In genomic region chr12:96061864-96062453, GRCh38 we compare ENCODE assay signal across 8 cellular contexts. TPM values are rescaled to one million over a fixed set of nuclear protein-coding genes. Genes with fewer than 3 reads are reported as not detected.
DNase-seq lines count a peak whose midpoint lies in the region; ATAC-seq and TF ChIP-seq lines count a peak whose summit lies in the region.

No MANE protein-coding gene starts in this region.

- intact Hi-C loops in Caco-2 (cut with micrococcal nuclease; ENCODE audit: unreplicated experiment) = loop anchor here (1.0 to 2.0 kb wide), 5 partner anchors 31 to 454 kb away; partner anchors contain the start of gene CDK17
- intact Hi-C loops in Panc1 (cut with micrococcal nuclease; ENCODE audit: unreplicated experiment) = loop anchor here (1.0 to 2.0 kb wide), 4 partner anchors 71 to 454 kb away; no protein-coding TSS in a partner anchor

- H3K4me1 Mint-ChIP-seq in Caco-2 (ENCODE audit: low read depth, unreplicated experiment) = no peaks in the 10 kb centered on the region

- H3K27ac Mint-ChIP-seq in Caco-2 (ENCODE audit: unreplicated experiment) = no peak overlapping the region

- peak; percentile 93 for ATAC-seq in Panc1
- ATAC-seq in thoracic aorta (ENCODE audit: insufficient number of reproducible peaks, low FRiP score, low read depth) = peak; percentile 79

- no TSS peak for BruUV-seq in Caco-2 (replicated peaks; lab: Mats Ljungman, UMichigan)
- no TSS peak for BruUV-seq in Panc1 (replicated peaks; lab: Mats Ljungman, UMichigan)

- H3K27me3 Mint-ChIP-seq in Caco-2 (ENCODE audit: insufficient read depth, unreplicated experiment) = no peaks in the 10 kb centered on the region

- CTCF ChIA-PET in Caco-2 (lab: Charles Lee) = no interaction called here
- CTCF ChIA-PET in Panc1 (lab: Charles Lee) = no interaction called here

- TF ChIP-seq CTCF in Caco-2 (IDR thresholded peaks at IDR 0.05; ENCODE audit: insufficient read depth in 1 of 2, low read depth in 1 of 2, low read length in 1 of 2, severe bottlenecking in 1 of 2, unreplicated experiment in 1 of 2) (peak; percentile 78 to 85), GM20000 (IDR thresholded peaks at IDR 0.05; ENCODE audit: extremely low read depth, missing control alignments) (peak; percentile 64), Panc1 (IDR thresholded peaks at IDR 0.05) (peak; percentile 83), thoracic aorta (IDR thresholded peaks at IDR 0.05) (peak; percentile 79)

- no peaks in the 10 kb centered on the region for H3K9me3 ChIP-seq in Caco-2
- H3K9me3 ChIP-seq in Panc1 (ENCODE audit: control insufficient read depth, insufficient read depth, low read depth, low read length) = no peaks in the 10 kb centered on the region
- no peaks in the 10 kb centered on the region for H3K9me3 ChIP-seq in thoracic aorta

- peaks cover 6% of the 10 kb centered on the region for H3K36me3 Mint-ChIP-seq in Caco-2 (ENCODE audit: insufficient read depth, unreplicated experiment)

- no peak overlapping the region for H3K4me3 ChIP-seq in Caco-2 (ENCODE audit: low read depth, low read length)
- H3K4me3 ChIP-seq in Panc1 (ENCODE audit: low read depth in 2 of 2, low read length in 2 of 2) = no peak overlapping the region
- H3K4me3 ChIP-seq in thoracic aorta = no peak overlapping the region

- in situ Hi-C loops in Panc1 (cut with HindIII; ENCODE audit: low pct_unique_long_range_greater_than_20kb, low sequenced_read_pairs) = no loop called here

- DNase-seq in Caco-2 (peak; percentile 74 to 76), GM20000 (ENCODE audit: low spot score) (peak; percentile 73), HuH-7 (ENCODE audit: low spot score) (peak; percentile 50), Panc1 (ENCODE audit: low read depth, low spot score) (peak; percentile 64), fibroblast of the conjunctiva (ENCODE audit: low read depth) (peak; percentile 82), nucleus accumbens (lab: John Stamatoyannopoulos, UW) (peak in 40 of 56 donors; percentile 2 to 74 (median 22)), thoracic aorta (ENCODE audit: low spot score) (peak; percentile 63)
- peak; percentile 83 to 84 for DNase-seq in activated T-cell treated with anti-CD3 and anti-CD28 coated beads, Interleukin-2, amount 50 U/mL, for 48 hours

- H3K27me3 ChIP-seq in Caco-2 (replicated peaks; ENCODE audit: control insufficient read depth, insufficient read depth, low read length) = no peaks in the 10 kb centered on the region
- no peaks in the 10 kb centered on the region for H3K27me3 ChIP-seq in Panc1 (ENCODE audit: control insufficient read depth, insufficient read depth, low read length)
- no peaks in the 10 kb centered on the region for H3K27me3 ChIP-seq in thoracic aorta (replicated peaks; ENCODE audit: insufficient read depth)

- H3K36me3 ChIP-seq in Caco-2 (ENCODE audit: control insufficient read depth, insufficient read depth, low read length) = no peaks in the 10 kb centered on the region
- H3K36me3 ChIP-seq in Panc1 (ENCODE audit: control insufficient read depth, insufficient read depth, low read length) = no peaks in the 10 kb centered on the region
- no peaks in the 10 kb centered on the region for H3K36me3 ChIP-seq in thoracic aorta

- H3K27ac ChIP-seq in Panc1 (ENCODE audit: low read length) (no peak overlapping the region), thoracic aorta (no peak overlapping the region)

- no peak overlapping the region for H3K4me3 Mint-ChIP-seq in Caco-2 (ENCODE audit: unreplicated experiment)

- H3K4me1 ChIP-seq in Caco-2 = no peaks in the 10 kb centered on the region
- no peaks in the 10 kb centered on the region for H3K4me1 ChIP-seq in Panc1 (ENCODE audit: control insufficient read depth, insufficient read depth, low read length)
- H3K4me1 ChIP-seq in thoracic aorta (ENCODE audit: control insufficient read depth in 1 of 2, low read depth in 2 of 2) = no peaks in the 10 kb centered on the region

- no peaks in the 10 kb centered on the region for H3K9me3 Mint-ChIP-seq in Caco-2 (ENCODE audit: unreplicated experiment)

- POLR2A ChIA-PET in Caco-2 (lab: Charles Lee) (no interaction called here), Panc1 (lab: Charles Lee) (no interaction called here)

RNA-seq across cellular contexts. Expression of gene LTA4H, which starts 26.6 kb away (rescaled TPM):
- total RNA-seq in Caco-2 (2022) = 56.7 and 61.9 TPM in 2 replicates
- 59.6 TPM for total RNA-seq in Panc1 (2021; ENCODE audit: unreplicated experiment)
- 50.9 TPM for polyA plus RNA-seq in Panc1 (2012; ENCODE audit: insufficient read length)
- total RNA-seq in thoracic aorta = 10 to 100 TPM; 39.9 to 68.5 TPM

Comparison
In these comparisons a context has a peak if more than half of its experiments do, and no peak if none do; other contexts are left out.
1. DNase-seq: peak in every context shown above with its lines; median percentile 84 in activated T-cell treated with anti-CD3 and anti-CD28 coated beads, Interleukin-2, amount 50 U/mL, for 48 hours; 82 in fibroblast of the conjunctiva; 75 in Caco-2; 73 in GM20000; 64 in Panc1; 63 in thoracic aorta; 50 in HuH-7; 22 in nucleus accumbens.